18 cellular contexts compared by ENCODE assay signal in genomic region chr11:22725079-22725478, GRCh38. TPM values are rescaled to one million over a fixed set of nuclear protein-coding genes. Genes with fewer than 3 reads are reported as not detected.
A peak's percentile ranks its signal among the peaks of the same experiment; 100 is the strongest.
DNase-seq lines count a peak whose midpoint lies in the region; ATAC-seq and TF ChIP-seq lines count a peak whose summit lies in the region.
"Had no signal": no experiment of that assay in that cellular context is flagged by ENCODE, and none has a peak within 500 bp of the region (broad histone marks: within the 10 kb centered on the region; RNA-seq: fewer than 3 reads in every experiment).

No MANE protein-coding gene starts in this region.

- H3K4me1 ChIP-seq in cardiac muscle cell (ENCODE audit: low read depth), result peaks cover 3% of the 10 kb centered on the region
- H3K4me1 ChIP-seq in right atrium auricular region, result no peaks in the 10 kb centered on the region

- H3K27ac ChIP-seq in cardiac muscle cell (peak overlapping the region; percentile 50), right atrium auricular region (peak overlapping the region in 1 of 2 donors; percentile 69)
- H3K27ac ChIP-seq: GM23248, KMS-11 had no signal

- ATAC-seq in HG03521 (IDR thresholded peaks at IDR 0.05; ENCODE audit: unreplicated experiment), result no peak
- ATAC-seq: Panc1 had no signal

- TF ChIP-seq CTCF in cardiac muscle cell (IDR thresholded peaks at IDR 0.05; ENCODE audit: low read depth, low read length) (no peak), right atrium auricular region (IDR thresholded peaks at IDR 0.05) (no peak), fibroblast of the aortic adventitia (IDR thresholded peaks at IDR 0.05; ENCODE audit: insufficient read depth, low read length) (no peak)

- H3K27me3 ChIP-seq in cardiac muscle cell, result peaks cover 5% of the 10 kb centered on the region
- H3K27me3 ChIP-seq in right atrium auricular region, result no peaks in the 10 kb centered on the region

- DNase-seq in cardiac muscle cell (ENCODE audit: low read depth in 1 of 2, low spot score in 1 of 2) (peak; percentile 7 to 47), right atrium auricular region (ENCODE audit: low spot score) (no peak), fibroblast of the aortic adventitia (ENCODE audit: low read depth) (peak; percentile 55), iris pigment epithelial cell (ENCODE audit: low read depth) (peak; percentile 15), SIG-M5 treated with dmso at 0.1 percent for 504 hours (lab: John Stamatoyannopoulos, UW; ENCODE audit: unreplicated experiment) (no peak)
- DNase-seq in activated T-cell treated with anti-CD3 and anti-CD28 coated beads, Interleukin-2, amount 50 U/mL, for 1 hour, result no peak
- DNase-seq: GM23248; H9; HFFc6; NCI-H1092 treated with DMSO at 0.1 percent for 48 hours; NCI-H2029 treated with DMSO at 0.1 percent for 48 hours; NCI-H345; NCI-H524; NCI-H774; NK-92 treated with Interleukin-12 subunit alpha and Interleukin-12 subunit beta, amount 100 ng/mL, for 24 hours had no signal

- H3K9me3 ChIP-seq in cardiac muscle cell (ENCODE audit: low read depth) (no peaks in the 10 kb centered on the region), right atrium auricular region (no peaks in the 10 kb centered on the region)

- no peaks in the 10 kb centered on the region for H3K36me3 ChIP-seq in cardiac muscle cell
- H3K36me3 ChIP-seq in right atrium auricular region, result no peaks in the 10 kb centered on the region

- no peak overlapping the region for H3K4me3 ChIP-seq in cardiac muscle cell
- H3K4me3 ChIP-seq in right atrium auricular region, result no peak overlapping the region
- no peak overlapping the region for H3K4me3 ChIP-seq in fibroblast of the aortic adventitia (ENCODE audit: low read depth, low read length)
- H3K4me3 ChIP-seq: GM23248 had no signal

RNA-seq across cellular contexts. Expression of gene GAS2, which starts 58.7 kb away (rescaled TPM):
- total RNA-seq in cardiac muscle cell (9.6 TPM in 2 replicates), right atrium auricular region (1 to 10 TPM; 6.5 to 9.7 TPM), fibroblast of the aortic adventitia (ENCODE audit: low replicate concordance) (0.90 and 5.8 TPM in 2 replicates)
- 6.2 and 8.2 TPM in 2 replicates for polyA plus RNA-seq in cardiac muscle cell

Comparison
In these comparisons a context has a peak if more than half of its experiments do, and no peak if none do; other contexts are left out.
1. DNase-seq: peak in cardiac muscle cell (2 of 2), fibroblast of the aortic adventitia (single experiment) and iris pigment epithelial cell (single experiment); none in right atrium auricular region (single experiment), activated T-cell treated with anti-CD3 and anti-CD28 coated beads, Interleukin-2, amount 50 U/mL, for 1 hour (single experiment) and SIG-M5 treated with dmso at 0.1 percent for 504 hours (single experiment).